In genomic region chr11:112285918-112286317, GRCh38 we compare ENCODE assay signal across 1 cellular context.
TF ChIP-seq lines count a peak whose summit lies in the region.

No MANE protein-coding gene starts in this region.

TF ChIP-seq in K562, 482 proteins besides CTCF, POLR2A, EP300 and RAD21 (continued from another document and continues in another):
- TF ChIP-seq MGA (IDR thresholded peaks at IDR 0.05) (no peak), ZNF280A (IDR thresholded peaks at IDR 0.05; ENCODE audit: low read depth, partially characterized antibody) (no peak), SMARCA4 (IDR thresholded peaks at IDR 0.05) (peak; percentile 84), HNRNPUL1 (IDR thresholded peaks at IDR 0.05; ENCODE audit: low read length) (no peak), MTF1 (CRISPR knock-in tag; IDR thresholded peaks at IDR 0.05; ENCODE audit: borderline replicate concordance) (no peak), EHMT2 (IDR thresholded peaks at IDR 0.05) (peak; percentile 21; the same call in 1 of the 2 replicates), BRD9 (IDR thresholded peaks at IDR 0.05; ENCODE audit: low read depth, partially characterized antibody) (no peak), CTCFL (IDR thresholded peaks at IDR 0.05; ENCODE audit: borderline replicate concordance, insufficient read depth, low read depth, low read length, poor library complexity, severe bottlenecking) (no peak), CBX3 (IDR thresholded peaks at IDR 0.05; ENCODE audit: borderline replicate concordance in 1 of 2, low read length in 2 of 2) (peak in 1 of 2 experiments; percentile 59; a peak in 1 of 3 replicates), IRF9 (tag; IDR thresholded peaks at IDR 0.05) (no peak), FUS (optimal IDR thresholded peaks at IDR 0.05; ENCODE audit: low read depth, low read length) (no peak), MAFG (tag; conservative IDR thresholded peaks at IDR 0.05) (0 out of 2 replicates have a peak, but pooled peaks have one; percentile 26), ZNF347 (CRISPR knock-in tag; IDR thresholded peaks at IDR 0.05; ENCODE audit: low read depth) (no peak), ZNF507 (tag; conservative IDR thresholded peaks at IDR 0.05) (no peak), TFAM (CRISPR knock-in tag; conservative IDR thresholded peaks at IDR 0.05) (no peak), SRSF1 (IDR thresholded peaks at IDR 0.05; ENCODE audit: low read depth, low read length) (no peak), SIRT6 (IDR thresholded peaks at IDR 0.05; ENCODE audit: low read depth, low read length) (no peak), NR1H2 (CRISPR knock-in tag; IDR thresholded peaks at IDR 0.05) (no peak), ZNF24 (IDR thresholded peaks at IDR 0.05) (no peak), ZNF217 (CRISPR knock-in tag; IDR thresholded peaks at IDR 0.05) (no peak), SMAD1 (IDR thresholded peaks at IDR 0.05; ENCODE audit: low read depth, low read length, partially characterized antibody) (no peak), PBX2 (CRISPR knock-in tag; IDR thresholded peaks at IDR 0.05; ENCODE audit: low read depth) (no peak), PBX2 (tag; conservative IDR thresholded peaks at IDR 0.05; ENCODE audit: low read depth) (0 out of 2 replicates have a peak, but pooled peaks have one; percentile 17), ZNF41 (CRISPR knock-in tag; conservative IDR thresholded peaks at IDR 0.05) (no peak), RBM17 (IDR thresholded peaks at IDR 0.05; ENCODE audit: borderline replicate concordance, low read depth, low read length) (no peak), ZNF316 (IDR thresholded peaks at IDR 0.05) (no peak), NR2F6 (CRISPR knock-in tag; IDR thresholded peaks at IDR 0.05) (no peak), E2F5 (CRISPR knock-in tag; IDR thresholded peaks at IDR 0.05) (no peak), TCF3 (CRISPR knock-in tag; IDR thresholded peaks at IDR 0.05) (peak; percentile 74), HMG20B (CRISPR knock-in tag; IDR thresholded peaks at IDR 0.05) (no peak), L3MBTL2 (IDR thresholded peaks at IDR 0.05) (no peak), SIN3B (IDR thresholded peaks at IDR 0.05; ENCODE audit: low read depth) (no peak), CBX2 (IDR thresholded peaks at IDR 0.05; ENCODE audit: insufficient read depth, low read length, poor library complexity, severe bottlenecking) (no peak), SREBF1 (IDR thresholded peaks at IDR 0.05; ENCODE audit: borderline replicate concordance, low read depth, low read length) (no peak), HIVEP1 (CRISPR knock-in tag; IDR thresholded peaks at IDR 0.05) (no peak), HDGF (IDR thresholded peaks at IDR 0.05) (no peak), NCOA1 (IDR thresholded peaks at IDR 0.05; ENCODE audit: low read depth) (no peak), ATF3 (IDR thresholded peaks at IDR 0.05) (peak; percentile 74), ATF3 (CRISPR knock-in tag; conservative IDR thresholded peaks at IDR 0.05) (peak; percentile 50; the same call in 1 of the 2 replicates), ZBTB8A (IDR thresholded peaks at IDR 0.05; ENCODE audit: partially characterized antibody) (no peak), POLR2H (tag; IDR thresholded peaks at IDR 0.05; ENCODE audit: low read depth) (no peak), CREBBP (IDR thresholded peaks at IDR 0.05; ENCODE audit: low read depth, low read length) (no peak), WHSC1 (IDR thresholded peaks at IDR 0.05; ENCODE audit: low read length) (no peak), TEAD4 (IDR thresholded peaks at IDR 0.05; ENCODE audit: low read length) (0 out of 2 replicates have a peak, but pooled peaks have one; percentile 37), TEAD4 (CRISPR knock-in tag; IDR thresholded peaks at IDR 0.05; ENCODE audit: borderline replicate concordance) (no peak), ZNF3 (CRISPR knock-in tag; IDR thresholded peaks at IDR 0.05) (no peak), PHTF2 (CRISPR knock-in tag; IDR thresholded peaks at IDR 0.05) (no peak), SMARCE1 (IDR thresholded peaks at IDR 0.05) (peak; percentile 77), SRSF3 (IDR thresholded peaks at IDR 0.05; ENCODE audit: insufficient read depth, low read length) (no peak)
